ENCODE assay signal across 8 cellular contexts in genomic region chr5:127878174-127878750, GRCh38.
DNase-seq lines count a peak whose midpoint lies in the region; ATAC-seq and TF ChIP-seq lines count a peak whose summit lies in the region.

No MANE protein-coding gene starts in this region.

- H3K27ac ChIP-seq in cardiac muscle cell (no peak overlapping the region), stomach (peak overlapping the region in 1 of 5 donors; percentile 20)

- H3K4me3 ChIP-seq in cardiac muscle cell, result no peak overlapping the region
- no peak overlapping the region for H3K4me3 ChIP-seq in stomach

- intact Hi-C loops in stomach (cut with DNase I; ENCODE audit: low total_unique reads), result no loop called here

- TF ChIP-seq EP300 in stomach (IDR thresholded peaks at IDR 0.05), result no peak

- H3K27me3 ChIP-seq in cardiac muscle cell (no peaks in the 10 kb centered on the region), stomach (no peaks in the 10 kb centered on the region)

- TF ChIP-seq POLR2A in stomach (IDR thresholded peaks at IDR 0.05), result no peak

- H3K9me3 ChIP-seq in cardiac muscle cell (ENCODE audit: low read depth) (no peaks in the 10 kb centered on the region), stomach (no peaks in the 10 kb centered on the region)

- peak; percentile 69 for TF ChIP-seq CTCF in cardiac muscle cell (IDR thresholded peaks at IDR 0.05; ENCODE audit: low read depth, low read length)
- peak in 5 of 7 experiments; percentile 31 to 71 (median 53) for TF ChIP-seq CTCF in stomach (IDR thresholded peaks at IDR 0.05)

- peaks cover 15% of the 10 kb centered on the region for H3K4me1 ChIP-seq in cardiac muscle cell (ENCODE audit: low read depth)
- peaks cover 8 to 37% (median 16%) of the 10 kb centered on the region in 4 donors for H3K4me1 ChIP-seq in stomach

- H3K36me3 ChIP-seq in cardiac muscle cell, result no peaks in the 10 kb centered on the region
- H3K36me3 ChIP-seq in stomach, result no peaks in the 10 kb centered on the region

- peak; percentile 16 for DNase-seq in NCI-H1092 treated with DMSO at 0.1 percent for 48 hours (lab: John Stamatoyannopoulos, UW)
- no peak for DNase-seq in NCI-H1092 (lab: John Stamatoyannopoulos, UW)
- peak; percentile 23 for DNase-seq in LoVo (ENCODE audit: low spot score)
- DNase-seq in SKM-1 (lab: John Stamatoyannopoulos, UW; ENCODE audit: unreplicated experiment), result peak; percentile 48
- DNase-seq in cardiac muscle cell (ENCODE audit: low read depth in 1 of 2, low spot score in 1 of 2), result peak; percentile 59 to 77
- DNase-seq in stomach, result peak; percentile 76
- DNase-seq in mesenteric fat pad (ENCODE audit: low spot score), result no peak

- 71 to 81% (median 73%) methylated on average over 4 of the region's 4 CpGs for WGBS in stomach, 5 donors

- no peak for ATAC-seq in HG02759 (IDR thresholded peaks at IDR 0.05; ENCODE audit: unreplicated experiment)

Comparison
In these comparisons a context has a peak if more than half of its experiments do, and no peak if none do; other contexts are left out.
1. DNase-seq: peak in NCI-H1092 treated with DMSO at 0.1 percent for 48 hours (single experiment), LoVo (single experiment), SKM-1 (single experiment), cardiac muscle cell (2 of 2) and stomach (single experiment); none in NCI-H1092 (single experiment) and mesenteric fat pad (single experiment).